Comparison of ENCODE assay signal across 32 cellular contexts in genomic region chr4:38493068-38493467, GRCh38.
"Had no signal": no experiment of that assay in that cellular context is flagged by ENCODE, and none has a peak within 500 bp of the region (broad histone marks: within the 10 kb centered on the region; RNA-seq: fewer than 3 reads in every experiment).

No MANE protein-coding gene starts in this region.

- H3K27ac ChIP-seq: ovary, parathyroid adenoma, psoas muscle, skin epidermis, spleen, suprapubic skin, testis, tibial nerve, upper lobe of left lung, vagina had no signal

- H3K27ac Mint-ChIP-seq: natural killer cell; nephron; progenitor cell of endocrine pancreas; stimulated activated memory B cell treated with anti-CD40 and anti-IgM and Interleukin-4, amounts not matched to agents 10 μg/mL and 1 μg/mL and 100 μg/mL, for 72 hours; stimulated activated naive CD8-positive, alpha-beta T cell treated with anti-CD3 and anti-CD28 coated beads, Interleukin-15, amount 100 ng/mL, for 72 hours had no signal

- FAIRE-seq: urothelium cell line had no signal

- H3K4me1 Mint-ChIP-seq: stimulated activated memory B cell treated with anti-CD40 and anti-IgM and Interleukin-4, amounts not matched to agents 10 μg/mL and 1 μg/mL and 100 μg/mL, for 72 hours had no signal

- H3K79me2 ChIP-seq: parathyroid adenoma had no signal

- H3K4me3 ChIP-seq: ovary, psoas muscle, skin epidermis, smooth muscle cell, spleen, suprapubic skin, testis, tibial nerve, upper lobe of left lung, vagina had no signal

- H3K4me1 ChIP-seq: testis had no signal

- DNase-seq: naive thymus-derived CD4-positive, alpha-beta T cell; natural killer cell; occipital lobe; ovary; posterior cingulate gyrus; psoas muscle; right cardiac atrium; spleen; stimulated activated CD4-positive, alpha-beta T cell treated with anti-CD3 and anti-CD28 coated beads, Interleukin-12 subunit alpha, Interleukin-12 subunit beta, amount 100 ng/mL, for 4 hours; stimulated activated CD4-positive, alpha-beta T cell treated with anti-CD3 and anti-CD28 coated beads, Interleukin-1b, Interleukin-23, amount 100 ng/mL, for 48 hours; stimulated activated CD4-positive, alpha-beta T cell treated with anti-CD3 and anti-CD28 coated beads, Interleukin-4, amount 100 ng/mL, for 1 hour; stimulated activated CD4-positive, alpha-beta T cell treated with anti-CD3 and anti-CD28 coated beads, Interleukin-4, amount 100 ng/mL, for 4 hours; stimulated activated CD8-positive, alpha-beta memory T cell treated with anti-CD3 and anti-CD28 coated beads, Interleukin-4, amount 100 ng/mL, for 48 hours; stimulated activated naive CD4-positive, alpha-beta T cell; stimulated activated naive CD8-positive, alpha-beta T cell treated with anti-CD3 and anti-CD28 coated beads, Interleukin-15, amount 100 ng/mL, for 72 hours; stimulated activated naive CD8-positive, alpha-beta T cell treated with anti-CD3 and anti-CD28 coated beads, Interleukin-15, Interleukin-2, amounts not matched to agents 100 U/mL and 50 U/mL, for 24 hours; substantia nigra; testis; trophoblast cell; upper lobe of left lung had no signal

- H3K36me3 Mint-ChIP-seq: natural killer cell; stimulated activated memory B cell treated with anti-CD40 and anti-IgM and Interleukin-4, amounts not matched to agents 10 μg/mL and 1 μg/mL and 100 μg/mL, for 72 hours had no signal

- H3K9me3 ChIP-seq: ovary, psoas muscle, spleen, suprapubic skin, testis, tibial nerve, upper lobe of left lung, vagina had no signal

- H3K9ac ChIP-seq: parathyroid adenoma had no signal

- H3K36me3 ChIP-seq: ovary, spleen, suprapubic skin, tibial nerve, upper lobe of left lung, vagina had no signal

- H3K27me3 Mint-ChIP-seq: progenitor cell of endocrine pancreas; stimulated activated naive CD8-positive, alpha-beta T cell treated with anti-CD3 and anti-CD28 coated beads, Interleukin-15, amount 100 ng/mL, for 72 hours had no signal

- H3K27me3 ChIP-seq: ovary, spleen, suprapubic skin, testis, tibial nerve, upper lobe of left lung, vagina had no signal

- H3K9me3 Mint-ChIP-seq: naive thymus-derived CD4-positive, alpha-beta T cell; natural killer cell; nephron; neural crest cell; stimulated activated memory B cell treated with anti-CD40 and anti-IgM and Interleukin-4, amounts not matched to agents 10 μg/mL and 1 μg/mL and 100 μg/mL, for 72 hours; stimulated activated naive CD8-positive, alpha-beta T cell treated with anti-CD3 and anti-CD28 coated beads, Interleukin-15, amount 100 ng/mL, for 72 hours had no signal

- H2AFZ ChIP-seq: parathyroid adenoma had no signal

- H3K4me3 Mint-ChIP-seq: naive thymus-derived CD4-positive, alpha-beta T cell; natural killer cell; nephron; neural crest cell; stimulated activated memory B cell treated with anti-CD40 and anti-IgM and Interleukin-4, amounts not matched to agents 10 μg/mL and 1 μg/mL and 100 μg/mL, for 72 hours; stimulated activated naive CD8-positive, alpha-beta T cell treated with anti-CD3 and anti-CD28 coated beads, Interleukin-15, amount 100 ng/mL, for 72 hours had no signal

- ATAC-seq: naive thymus-derived CD4-positive, alpha-beta T cell; natural killer cell; psoas muscle; right cardiac atrium; sciatic nerve; stimulated activated memory B cell treated with anti-CD40 and anti-IgM and Interleukin-4, amounts not matched to agents 10 μg/mL and 1 μg/mL and 100 μg/mL, for 72 hours; stimulated activated naive CD8-positive, alpha-beta T cell treated with anti-CD3 and anti-CD28 coated beads, Interleukin-15, amount 100 ng/mL, for 72 hours; stimulated activated naive CD8-positive, alpha-beta T cell treated with anti-CD3 and anti-CD28 coated beads, Interleukin-15, Interleukin-2, amounts not matched to agents 100 U/mL and 50 U/mL, for 24 hours had no signal

- H3K4me2 ChIP-seq: smooth muscle cell had no signal
